ENCODE assay signal across 8 cellular contexts in the genomic region with DNA sequence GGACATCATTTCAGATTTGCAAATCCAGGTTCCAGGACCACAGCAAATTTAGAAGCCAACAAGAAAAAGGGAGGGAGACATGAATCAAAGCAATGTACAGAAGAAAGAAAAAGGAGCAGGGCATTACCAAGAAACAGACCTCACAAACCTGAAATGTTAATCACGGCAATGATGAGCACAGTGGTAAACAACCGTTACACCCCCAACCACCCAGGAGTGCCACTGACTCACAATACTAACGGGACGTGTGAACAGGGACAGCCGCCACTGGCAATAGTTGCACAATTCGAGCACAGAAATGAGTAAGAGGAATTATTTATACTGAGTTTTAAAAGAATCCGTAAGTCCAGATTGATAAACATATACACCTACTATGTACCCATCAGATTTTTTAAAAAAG. TPM values are rescaled to one million over a fixed set of nuclear protein-coding genes. Genes with fewer than 3 reads are reported as not detected.
DNase-seq lines count a peak whose midpoint lies in the region; ATAC-seq lines count a peak whose summit lies in the region.

No MANE protein-coding gene starts in this region.

- H3K4me1 Mint-ChIP-seq in activated CD4-positive, alpha-beta T cell treated with anti-CD3 and anti-CD28 coated beads for 36 hours: peaks cover 78% of the 10 kb centered on the region
- H3K4me1 Mint-ChIP-seq in activated naive CD8-positive, alpha-beta T cell (ENCODE audit: low read depth): peaks cover 78% of the 10 kb centered on the region

- peak; percentile 82 for ATAC-seq in activated CD4-positive, alpha-beta T cell treated with anti-CD3 and anti-CD28 coated beads for 36 hours
- peak; percentile 67 for ATAC-seq in stimulated activated naive CD8-positive, alpha-beta T cell treated with anti-CD3 and anti-CD28 coated beads, Interleukin-15, Interleukin-2, amounts not matched to agents 100 U/mL and 50 U/mL, for 24 hours
- ATAC-seq in GM19467 (IDR thresholded peaks at IDR 0.05; ENCODE audit: unreplicated experiment): no peak
- ATAC-seq in HG02840 (IDR thresholded peaks at IDR 0.05; ENCODE audit: low FRiP score, unreplicated experiment): no peak

- intact Hi-C loops in activated CD4-positive, alpha-beta T cell treated with anti-CD3 and anti-CD28 coated beads for 36 hours (cut with DNase I, micrococcal nuclease): no loop called here

- H3K27ac Mint-ChIP-seq in activated CD4-positive, alpha-beta T cell treated with anti-CD3 and anti-CD28 coated beads for 36 hours: peak overlapping the region; percentile 88
- H3K27ac Mint-ChIP-seq in activated naive CD8-positive, alpha-beta T cell: peak overlapping the region; percentile 82

- H3K36me3 Mint-ChIP-seq in activated CD4-positive, alpha-beta T cell treated with anti-CD3 and anti-CD28 coated beads for 36 hours (ENCODE audit: low read depth): peaks cover 61% of the 10 kb centered on the region
- H3K36me3 Mint-ChIP-seq in activated naive CD8-positive, alpha-beta T cell: peaks cover 9% of the 10 kb centered on the region

- DNase-seq in activated CD4-positive, alpha-beta T cell treated with anti-CD3 and anti-CD28 coated beads for 36 hours: peak; percentile 70
- no peak for DNase-seq in activated CD4-positive, alpha-beta T cell treated with anti-CD3 and anti-CD28 coated beads, Interleukin-2, amount 50 U/mL, for 1 hour
- DNase-seq in hepatic stellate cell (ENCODE audit: low spot score): peak; percentile 66
- peak; percentile 28 for DNase-seq in stimulated activated naive CD8-positive, alpha-beta T cell treated with anti-CD3 and anti-CD28 coated beads, Interleukin-15, Interleukin-2, amounts not matched to agents 100 U/mL and 50 U/mL, for 24 hours
- DNase-seq in NCI-H1105 treated with DMSO at 0.1 percent for 48 hours (lab: John Stamatoyannopoulos, UW): no peak

- no peak overlapping the region for H3K4me3 Mint-ChIP-seq in activated CD4-positive, alpha-beta T cell treated with anti-CD3 and anti-CD28 coated beads for 36 hours
- H3K4me3 Mint-ChIP-seq in activated naive CD8-positive, alpha-beta T cell: peak overlapping the region; percentile 15

- no peaks in the 10 kb centered on the region for H3K27me3 Mint-ChIP-seq in activated CD4-positive, alpha-beta T cell treated with anti-CD3 and anti-CD28 coated beads for 36 hours
- no peaks in the 10 kb centered on the region for H3K27me3 Mint-ChIP-seq in activated naive CD8-positive, alpha-beta T cell

- CTCF ChIA-PET in activated CD4-positive, alpha-beta T cell treated with anti-CD3 and anti-CD28 coated beads for 36 hours (lab: Charles Lee): interaction anchor here (0.7 to 0.9 kb wide), 2 partner anchors 15 to 231 kb away, joined by 3 read pairs; no protein-coding TSS in a partner anchor

- POLR2A ChIA-PET in activated CD4-positive, alpha-beta T cell treated with anti-CD3 and anti-CD28 coated beads for 36 hours (lab: Charles Lee): no interaction called here

- no peaks in the 10 kb centered on the region for H3K9me3 Mint-ChIP-seq in activated CD4-positive, alpha-beta T cell treated with anti-CD3 and anti-CD28 coated beads for 36 hours (ENCODE audit: low read depth)
- H3K9me3 Mint-ChIP-seq in activated naive CD8-positive, alpha-beta T cell (ENCODE audit: low read depth): no peaks in the 10 kb centered on the region

RNA-seq across cellular contexts. Expression of a gene that starts 13.8 kb away (rescaled TPM):
- 100 to 1,000 TPM; 148 to 173 TPM for total RNA-seq in activated CD4-positive, alpha-beta T cell treated with anti-CD3 and anti-CD28 coated beads for 36 hours

Comparison
In these comparisons a context has a peak if more than half of its experiments do, and no peak if none do; other contexts are left out.
1. DNase-seq: peak in activated CD4-positive, alpha-beta T cell treated with anti-CD3 and anti-CD28 coated beads for 36 hours (single experiment), hepatic stellate cell (single experiment) and stimulated activated naive CD8-positive, alpha-beta T cell treated with anti-CD3 and anti-CD28 coated beads, Interleukin-15, Interleukin-2, amounts not matched to agents 100 U/mL and 50 U/mL, for 24 hours (single experiment); none in activated CD4-positive, alpha-beta T cell treated with anti-CD3 and anti-CD28 coated beads, Interleukin-2, amount 50 U/mL, for 1 hour (single experiment) and NCI-H1105 treated with DMSO at 0.1 percent for 48 hours (single experiment).
2. ATAC-seq: peak in activated CD4-positive, alpha-beta T cell treated with anti-CD3 and anti-CD28 coated beads for 36 hours (single experiment) and stimulated activated naive CD8-positive, alpha-beta T cell treated with anti-CD3 and anti-CD28 coated beads, Interleukin-15, Interleukin-2, amounts not matched to agents 100 U/mL and 50 U/mL, for 24 hours (single experiment); none in GM19467 (single experiment) and HG02840 (single experiment).